9 cellular contexts compared by ENCODE assay signal in genomic region chr19:2261438-2262172, GRCh38. TPM values are rescaled to one million over a fixed set of nuclear protein-coding genes. Genes with fewer than 3 reads are reported as not detected.
DNase-seq lines count a peak whose midpoint lies in the region; ATAC-seq and TF ChIP-seq lines count a peak whose summit lies in the region.
"Had no signal": no experiment of that assay in that cellular context is flagged by ENCODE, and none has a peak within 500 bp of the region (broad histone marks: within the 10 kb centered on the region; RNA-seq: fewer than 3 reads in every experiment).

No MANE protein-coding gene starts in this region.

- H3K9ac ChIP-seq in HCT116 (ENCODE audit: low read length) = no peak overlapping the region

- peaks cover 35% of the 10 kb centered on the region for H3K4me1 Mint-ChIP-seq in stimulated activated naive CD8-positive, alpha-beta T cell treated with anti-CD3 and anti-CD28 coated beads, Interleukin-15, amount 100 ng/mL, for 72 hours

- TF ChIP-seq RAD21 in HCT116 (IDR thresholded peaks at IDR 0.05; ENCODE audit: low read depth) = peak; percentile 64

- peaks cover 9% of the 10 kb centered on the region in 2 experiments; a peak in 3 of 4 replicates for H3K4me1 ChIP-seq in HCT116 (ENCODE audit: control insufficient read depth in 1 of 2, insufficient read depth in 2 of 2, low read length in 2 of 2)

- no peaks in the 10 kb centered on the region for H3K9me2 ChIP-seq in HCT116 (ENCODE audit: insufficient read depth)

- H3K27me3 Mint-ChIP-seq in stimulated activated naive CD8-positive, alpha-beta T cell treated with anti-CD3 and anti-CD28 coated beads, Interleukin-15, amount 100 ng/mL, for 72 hours = no peaks in the 10 kb centered on the region

- RAD21 ChIA-PET in HCT116 (lab: Charles Lee; ENCODE audit: low non-redundant PET in 1 of 2, low total read pairs in 2 of 2, uncharacterized antibody in 2 of 2, unreplicated experiment in 2 of 2) = no interaction called here

- POLR2A ChIA-PET in HCT116 (lab: Charles Lee) = interaction anchor here (1.1 kb wide), 1 partner anchor 9 kb away, joined by 4 read pairs; no protein-coding TSS in a partner anchor

- H3K4me3 ChIP-seq in HCT116 (replicated peaks in 1 of 2; ENCODE audit: low read depth in 1 of 2, low read length in 2 of 2) = no peak overlapping the region
- H3K4me3 ChIP-seq in fibroblast of villous mesenchyme (ENCODE audit: low read depth, low read length) = no peak overlapping the region

- no peaks in the 10 kb centered on the region for H3K27me3 ChIP-seq in HCT116 (ENCODE audit: insufficient read depth, low read length)

- H3K4me2 ChIP-seq in HCT116 (ENCODE audit: low read length) = peak overlapping the region; percentile 13; the same call in 1 of the 2 replicates

- no TSS peak for BruUV-seq in HCT116 (replicated peaks; lab: Mats Ljungman, UMichigan)

- peak overlapping the region; percentile 73 for H2AFZ ChIP-seq in HCT116 (ENCODE audit: low read depth, low read length, poor library complexity, severe bottlenecking)

- peak; percentile 70 for ATAC-seq in HCT116
- peak; percentile 61 for ATAC-seq in stimulated activated naive CD8-positive, alpha-beta T cell treated with anti-CD3 and anti-CD28 coated beads, Interleukin-15, amount 100 ng/mL, for 72 hours

- CTCF ChIA-PET in HCT116 (lab: Charles Lee) = interaction anchor here (0.6 to 2.2 kb wide), 9 partner anchors 8 to 375 kb away, joined by 3 to 7 read pairs (median 3); no protein-coding TSS in a partner anchor

- H3K36me3 ChIP-seq in HCT116 (ENCODE audit: control insufficient read depth in 1 of 2, insufficient read depth in 2 of 2, low read length in 2 of 2) = no peaks in the 10 kb centered on the region

- no peak overlapping the region for H3K4me3 Mint-ChIP-seq in stimulated activated naive CD8-positive, alpha-beta T cell treated with anti-CD3 and anti-CD28 coated beads, Interleukin-15, amount 100 ng/mL, for 72 hours

- no peaks in the 10 kb centered on the region for H3K9me3 Mint-ChIP-seq in stimulated activated naive CD8-positive, alpha-beta T cell treated with anti-CD3 and anti-CD28 coated beads, Interleukin-15, amount 100 ng/mL, for 72 hours

- intact Hi-C loops in HCT116 (cut with micrococcal nuclease) = no loop called here

- peak; percentile 86 for TF ChIP-seq CTCF in 22Rv1 (IDR thresholded peaks at IDR 0.05)
- peak; percentile 58 to 86 (median 76); a peak in 5 of 6 replicates for TF ChIP-seq CTCF in HCT116 (IDR thresholded peaks at IDR 0.05 in 2 of 3, conservative IDR thresholded peaks at IDR 0.05 in 1 of 3; ENCODE audit: borderline replicate concordance in 1 of 3, insufficient read depth in 1 of 3, low read depth in 2 of 3, low read length in 2 of 3)
- TF ChIP-seq CTCF in fibroblast of villous mesenchyme (IDR thresholded peaks at IDR 0.05; ENCODE audit: insufficient read depth, low read depth, low read length) = peak; percentile 67

- H3K27ac ChIP-seq in 22Rv1 (no peak overlapping the region), HCT116 (ENCODE audit: low read depth, low read length) (no peak overlapping the region)

- DNase-seq in HCT116 (ENCODE audit: low read depth, low spot score) (peak; percentile 37), fibroblast of villous mesenchyme (ENCODE audit: low read depth) (peak; percentile 43), AG20443 (ENCODE audit: low spot score) (no peak), hypothalamus (lab: John Stamatoyannopoulos, UW) (no peak), hippocampal formation (lab: John Stamatoyannopoulos, UW) (no peak)
- DNase-seq in activated CD4-positive, alpha-beta T cell treated with anti-CD3 and anti-CD28 coated beads, Interleukin-2, amount 50 U/mL, for 1 hour = peak; percentile 55
- DNase-seq in stimulated activated naive CD8-positive, alpha-beta T cell treated with anti-CD3 and anti-CD28 coated beads, Interleukin-15, amount 100 ng/mL, for 72 hours = peak; percentile 50 to 63

- no peaks in the 10 kb centered on the region for H4K20me1 ChIP-seq in HCT116 (ENCODE audit: insufficient read depth)

- no peak overlapping the region for H3K27ac Mint-ChIP-seq in stimulated activated naive CD8-positive, alpha-beta T cell treated with anti-CD3 and anti-CD28 coated beads, Interleukin-15, amount 100 ng/mL, for 72 hours

- no peaks in the 10 kb centered on the region for H3K9me3 ChIP-seq in HCT116 (ENCODE audit: control insufficient read depth in 1 of 2, insufficient read depth in 1 of 2, low read depth in 1 of 2, low read length in 2 of 2)

- H3K79me2 ChIP-seq in HCT116 (ENCODE audit: insufficient read depth, low read length) = no peaks in the 10 kb centered on the region

- no peak for TF ChIP-seq POLR2A in HCT116 (IDR thresholded peaks at IDR 0.05; ENCODE audit: borderline replicate concordance, extremely low read depth, insufficient read depth, insufficient read length)

TF ChIP-seq in HCT116, 20 proteins besides CTCF, POLR2A, EP300 and RAD21:
- TF ChIP-seq POLR2AphosphoS5 (IDR thresholded peaks at IDR 0.05; ENCODE audit: low read depth, low read length) (no peak), YY1 (IDR thresholded peaks at IDR 0.05; ENCODE audit: extremely low read depth, insufficient replicate concordance, low read depth, low read length) (peak; percentile 55), FOSL1 (IDR thresholded peaks at IDR 0.05; ENCODE audit: low read depth) (no peak)

RNA-seq across cellular contexts. Expression of gene JSRP1, which starts 5.4 kb away (rescaled TPM):
- total RNA-seq in HCT116 (2021; ENCODE audit: unreplicated experiment) (0.30 TPM), fibroblast of villous mesenchyme (0.43 TPM in 1 of 2 replicates, not detected in the other)
- polyA plus RNA-seq in HCT116 (2012) = 1.3 and 1.5 TPM in 2 replicates

RNA-seq across cellular contexts. Expression of gene AMH, which starts 12.5 kb away (rescaled TPM):
- 42.8 TPM for total RNA-seq in HCT116 (2021; ENCODE audit: unreplicated experiment)
- polyA plus RNA-seq in HCT116 (2012) = 14.0 and 14.4 TPM in 2 replicates
- total RNA-seq in fibroblast of villous mesenchyme = 0.32 and 1.3 TPM in 2 replicates

RNA-seq across cellular contexts. Expression of gene PEAK3, which starts 20.4 kb away (rescaled TPM):
- total RNA-seq in HCT116 (2021; ENCODE audit: unreplicated experiment) (not detected), fibroblast of villous mesenchyme (under 0.01 TPM in 1 of 2 replicates, not detected in the other)
- 0.11 and 0.13 TPM in 2 replicates for polyA plus RNA-seq in HCT116 (2012)
- total RNA-seq: skeletal muscle tissue had no signal

RNA-seq across cellular contexts. Expression of gene SF3A2, which starts 25.0 kb away (rescaled TPM):
- total RNA-seq in HCT116 (2021; ENCODE audit: unreplicated experiment) = 166 TPM
- 139 and 153 TPM in 2 replicates for polyA plus RNA-seq in HCT116 (2012)
- 24.6 and 25.1 TPM in 2 replicates for total RNA-seq in fibroblast of villous mesenchyme

RNA-seq across cellular contexts. Expression of gene PLEKHJ1, which starts 25.5 kb away (rescaled TPM):
- total RNA-seq in HCT116 (2021; ENCODE audit: unreplicated experiment) (88.2 TPM), fibroblast of villous mesenchyme (43.6 and 46.4 TPM in 2 replicates)
- polyA plus RNA-seq in HCT116 (2012) = 62.8 and 76.0 TPM in 2 replicates

Comparison
In these comparisons a context has a peak if more than half of its experiments do, and no peak if none do; other contexts are left out.
1. DNase-seq: peak in HCT116 (single experiment), activated CD4-positive, alpha-beta T cell treated with anti-CD3 and anti-CD28 coated beads, Interleukin-2, amount 50 U/mL, for 1 hour (single experiment), fibroblast of villous mesenchyme (single experiment) and stimulated activated naive CD8-positive, alpha-beta T cell treated with anti-CD3 and anti-CD28 coated beads, Interleukin-15, amount 100 ng/mL, for 72 hours (2 of 2); none in AG20443 (single experiment), hypothalamus (0 of 51) and hippocampal formation (0 of 2).
2. RNA of gene AMH, which starts 12.5 kb away (total RNA-seq): 42.8 TPM in HCT116 (single experiment); 0.32 to 1.3 TPM in fibroblast of villous mesenchyme; every median in the first group is over 10 times any median in the second.
3. Peak in every context shown above with its lines, with median percentiles within 50 percentile points of each other: CTCF ChIP-seq.